ENCODE assay signal across 18 cellular contexts in the genomic region with DNA sequence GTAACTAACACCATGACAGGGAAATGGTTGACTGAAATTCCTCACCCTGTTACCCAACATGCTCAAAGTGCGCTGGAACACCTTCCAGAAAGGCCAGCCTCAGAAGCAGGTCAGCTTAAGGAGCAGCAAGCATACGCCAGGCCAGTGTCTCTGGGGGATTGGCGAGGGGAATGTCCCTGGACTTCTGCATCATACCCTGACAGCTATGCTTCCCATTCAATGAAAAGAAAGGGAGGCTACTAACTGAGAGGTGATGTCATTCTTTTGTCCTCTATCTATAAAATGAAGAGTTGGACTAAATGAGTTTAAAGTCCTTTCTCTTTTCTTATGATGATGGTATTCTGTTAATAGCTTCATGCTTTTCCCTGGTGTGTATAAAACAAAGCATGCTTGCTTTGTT. TPM values are rescaled to one million over a fixed set of nuclear protein-coding genes. Genes with fewer than 3 reads are reported as not detected.
"Had no signal": no experiment of that assay in that cellular context is flagged by ENCODE, and none has a peak within 500 bp of the region (broad histone marks: within the 10 kb centered on the region; RNA-seq: fewer than 3 reads in every experiment).

No MANE protein-coding gene starts in this region.

- H3K4me3 ChIP-seq: adrenal gland, coronary artery, smooth muscle cell, thyroid gland had no signal

- H3K4me3 Mint-ChIP-seq: activated CD8-positive, alpha-beta T cell treated with anti-CD3 and anti-CD28 coated beads, Interleukin-2, amount 10 ng/mL, durations not matched to agents 7 days and 5 days; activated naive CD4-positive, alpha-beta T cell treated with anti-CD3 and anti-CD28 coated beads, Interleukin-2, amount 10 ng/mL, durations not matched to agents 7 days and 5 days; naive thymus-derived CD8-positive, alpha-beta T cell; stimulated activated effector memory CD8-positive, alpha-beta T cell treated with anti-CD3 and anti-CD28 coated beads, Interleukin-12 subunit alpha, Interleukin-12 subunit beta, amount 100 ng/mL, for 72 hours; T-cell had no signal

- H3K36me3 Mint-ChIP-seq: activated naive CD4-positive, alpha-beta T cell treated with anti-CD3 and anti-CD28 coated beads, Interleukin-2, amount 10 ng/mL, durations not matched to agents 7 days and 5 days; naive thymus-derived CD8-positive, alpha-beta T cell; stimulated activated effector memory CD8-positive, alpha-beta T cell treated with anti-CD3 and anti-CD28 coated beads, Interleukin-12 subunit alpha, Interleukin-12 subunit beta, amount 100 ng/mL, for 72 hours; T-cell had no signal

- H3K27me3 ChIP-seq: adrenal gland, thyroid gland had no signal

- H3K27ac ChIP-seq: adrenal gland, coronary artery, thyroid gland, WERI-Rb-1 had no signal

- H3K9me3 Mint-ChIP-seq: activated naive CD4-positive, alpha-beta T cell treated with anti-CD3 and anti-CD28 coated beads, Interleukin-2, amount 10 ng/mL, durations not matched to agents 7 days and 5 days; naive thymus-derived CD8-positive, alpha-beta T cell; stimulated activated effector memory CD8-positive, alpha-beta T cell treated with anti-CD3 and anti-CD28 coated beads, Interleukin-12 subunit alpha, Interleukin-12 subunit beta, amount 100 ng/mL, for 72 hours; T-cell had no signal

- H3K36me3 ChIP-seq: adrenal gland, thyroid gland, WERI-Rb-1 had no signal

- DNase-seq: activated CD4-positive, alpha-beta T cell treated with anti-CD3 and anti-CD28 coated beads for 4 hours; activated CD8-positive, alpha-beta T cell treated with anti-CD3 and anti-CD28 coated beads, Interleukin-2, amount 10 ng/mL, durations not matched to agents 7 days and 5 days; activated naive CD4-positive, alpha-beta T cell treated with anti-CD3 and anti-CD28 coated beads, Interleukin-2, amount 10 ng/mL, durations not matched to agents 7 days and 5 days; adrenal gland; central memory CD4-positive, alpha-beta T cell; effector CD4-positive, alpha-beta T cell; hypothalamus; naive thymus-derived CD8-positive, alpha-beta T cell; T-cell; thyroid gland; WERI-Rb-1 had no signal

- H3K27ac Mint-ChIP-seq: activated CD8-positive, alpha-beta T cell treated with anti-CD3 and anti-CD28 coated beads, Interleukin-2, amount 10 ng/mL, durations not matched to agents 7 days and 5 days; activated naive CD4-positive, alpha-beta T cell treated with anti-CD3 and anti-CD28 coated beads, Interleukin-2, amount 10 ng/mL, durations not matched to agents 7 days and 5 days; naive thymus-derived CD8-positive, alpha-beta T cell; stimulated activated effector memory CD8-positive, alpha-beta T cell treated with anti-CD3 and anti-CD28 coated beads, Interleukin-12 subunit alpha, Interleukin-12 subunit beta, amount 100 ng/mL, for 72 hours; T-cell had no signal

- H3K9me3 ChIP-seq: adrenal gland, thyroid gland had no signal

- H3K4me1 Mint-ChIP-seq: activated naive CD4-positive, alpha-beta T cell treated with anti-CD3 and anti-CD28 coated beads, Interleukin-2, amount 10 ng/mL, durations not matched to agents 7 days and 5 days; naive thymus-derived CD8-positive, alpha-beta T cell; stimulated activated effector memory CD8-positive, alpha-beta T cell treated with anti-CD3 and anti-CD28 coated beads, Interleukin-12 subunit alpha, Interleukin-12 subunit beta, amount 100 ng/mL, for 72 hours; T-cell had no signal

- H3K4me2 ChIP-seq: smooth muscle cell had no signal

- ATAC-seq: activated CD8-positive, alpha-beta T cell treated with anti-CD3 and anti-CD28 coated beads, Interleukin-2, amount 10 ng/mL, durations not matched to agents 7 days and 5 days; naive thymus-derived CD8-positive, alpha-beta T cell; stimulated activated effector memory CD8-positive, alpha-beta T cell treated with anti-CD3 and anti-CD28 coated beads, Interleukin-12 subunit alpha, Interleukin-12 subunit beta, amount 100 ng/mL, for 72 hours; T-cell had no signal

- H3K27me3 Mint-ChIP-seq: naive thymus-derived CD8-positive, alpha-beta T cell; T-cell had no signal

- FAIRE-seq: urothelium cell line had no signal

- H3K4me1 ChIP-seq: adrenal gland, thyroid gland had no signal

RNA-seq across cellular contexts. Expression of a gene that starts 21.7 kb away (rescaled TPM):
- total RNA-seq: activated CD8-positive, alpha-beta T cell treated with anti-CD3 and anti-CD28 coated beads, Interleukin-2, amount 10 ng/mL, durations not matched to agents 7 days and 5 days; lung microvascular endothelial cell; mononuclear cell; naive thymus-derived CD8-positive, alpha-beta T cell; pulmonary artery endothelial cell; T-cell had no signal
- polyA plus RNA-seq: naive thymus-derived CD8-positive, alpha-beta T cell had no signal
